ENCODE assay signal across 1 cellular context in the genomic region with DNA sequence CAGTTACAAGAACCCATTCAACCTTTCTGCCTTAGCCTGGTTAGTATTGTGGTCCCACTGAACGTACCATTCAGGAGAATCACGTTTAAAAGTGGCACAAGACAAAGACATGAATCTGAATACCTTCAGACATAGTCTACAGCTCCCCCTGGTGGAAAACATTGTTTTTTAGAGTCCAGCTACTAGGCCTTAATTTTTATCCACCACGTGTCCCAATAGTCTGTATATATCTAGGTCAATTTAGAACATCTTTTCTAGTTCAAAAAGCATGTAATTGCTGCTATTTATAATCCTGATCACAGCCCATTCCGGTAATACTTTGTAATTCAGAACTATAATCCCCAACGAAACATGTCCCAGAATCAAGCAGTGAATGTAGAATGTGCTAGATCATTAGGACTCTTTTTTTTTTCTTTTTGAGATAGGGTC.
A peak's percentile ranks its signal among the peaks of the same experiment; 100 is the strongest.
TF ChIP-seq lines count a peak whose summit lies in the region.

No MANE protein-coding gene starts in this region.

TF ChIP-seq in HepG2, 621 proteins besides CTCF, POLR2A, EP300 and RAD21:
- TF ChIP-seq ZFX (CRISPR knock-in tag; IDR thresholded peaks at IDR 0.05; ENCODE audit: low read depth) = peak; percentile 54
- TF ChIP-seq, protein P1, sequence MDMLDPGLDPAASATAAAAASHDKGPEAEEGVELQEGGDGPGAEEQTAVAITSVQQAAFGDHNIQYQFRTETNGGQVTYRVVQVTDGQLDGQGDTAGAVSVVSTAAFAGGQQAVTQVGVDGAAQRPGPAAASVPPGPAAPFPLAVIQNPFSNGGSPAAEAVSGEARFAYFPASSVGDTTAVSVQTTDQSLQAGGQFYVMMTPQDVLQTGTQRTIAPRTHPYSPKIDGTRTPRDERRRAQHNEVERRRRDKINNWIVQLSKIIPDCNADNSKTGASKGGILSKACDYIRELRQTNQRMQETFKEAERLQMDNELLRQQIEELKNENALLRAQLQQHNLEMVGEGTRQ (IDR thresholded peaks at IDR 0.05; ENCODE audit: low read depth, low read length) = no peak
- TF ChIP-seq, protein P1 (CRISPR knock-in tag; IDR thresholded peaks at IDR 0.05; ENCODE audit: borderline replicate concordance) = peak; percentile 45; the same call in 1 of the 2 replicates
- TF ChIP-seq FOXM1 (CRISPR knock-in tag; IDR thresholded peaks at IDR 0.05) = no peak
- peak; percentile 50; the same call in 1 of the 2 replicates for TF ChIP-seq SMC3 (IDR thresholded peaks at IDR 0.05; ENCODE audit: low read length)
- TF ChIP-seq ZNF496 (CRISPR knock-in tag; IDR thresholded peaks at IDR 0.05; ENCODE audit: insufficient replicate concordance) = no peak
- TF ChIP-seq HNRNPLL (IDR thresholded peaks at IDR 0.05; ENCODE audit: low read depth, low read length, poor library complexity, severe bottlenecking) = no peak
- no peak for TF ChIP-seq CC2D1A (CRISPR knock-in tag; IDR thresholded peaks at IDR 0.05)
- TF ChIP-seq STAG1 (CRISPR knock-in tag; IDR thresholded peaks at IDR 0.05) = peak; percentile 74
